In genomic region chr2:28150994-28151393, GRCh38 we compare ENCODE assay signal across 28 cellular contexts.
"Had no signal": no experiment of that assay in that cellular context is flagged by ENCODE, and none has a peak within 500 bp of the region (broad histone marks: within the 10 kb centered on the region; RNA-seq: fewer than 3 reads in every experiment).

No MANE protein-coding gene starts in this region.

- ATAC-seq: heart right ventricle; left cardiac atrium; mucosa of descending colon; natural killer cell treated with Interleukin-12 subunit alpha and Interleukin-12 subunit beta and Interleukin-15 and Interleukin-18, amount 100 ng/mL, for 72 hours; pancreas; stimulated activated memory B cell treated with anti-CD40 and anti-IgM and Interleukin-4, amounts not matched to agents 10 μg/mL and 1 μg/mL and 100 μg/mL, for 72 hours; stimulated activated naive CD8-positive, alpha-beta T cell treated with anti-CD3 and anti-CD28 coated beads, Interleukin-15, Interleukin-2, amounts not matched to agents 100 U/mL and 50 U/mL, for 24 hours had no signal

- H3K36me3 ChIP-seq: colonic mucosa, heart right ventricle, left lung, neutrophil, pancreas, right atrium auricular region, upper lobe of left lung had no signal

- FAIRE-seq: endothelial cell of umbilical vein, islet of Langerhans, pancreas, urothelium cell line had no signal

- H3K27ac ChIP-seq: colonic mucosa, heart right ventricle, left lung, neutrophil, pancreas, right atrium auricular region, skin epidermis, spleen, testis, tibial nerve, upper lobe of left lung had no signal

- H3K9me3 ChIP-seq: colonic mucosa, pancreas, testis had no signal

- H3K4me1 ChIP-seq: colonic mucosa, left lung, spleen, tibial nerve had no signal

- H3K27me3 ChIP-seq: colonic mucosa, esophagus squamous epithelium, heart right ventricle, left lung, neutrophil, pancreas, right atrium auricular region, spleen, testis, tibial nerve, upper lobe of left lung had no signal

- H3K4me3 ChIP-seq: colonic mucosa, esophagus squamous epithelium, heart right ventricle, left lung, mucosa of descending colon, pancreas, right atrium auricular region, skin epidermis, spleen, testis, tibial nerve, upper lobe of left lung had no signal

- DNase-seq: colonic mucosa; effector memory CD4-positive, alpha-beta T cell; esophagus squamous epithelium; foreskin melanocyte; glutamatergic neuron; heart right ventricle; hippocampal formation; left cardiac atrium; mesenchymal stem cell; mucosa of descending colon; naive B cell; pancreas; spleen; stimulated activated CD4-positive, alpha-beta T cell treated with anti-CD3 and anti-CD28 coated beads, Interleukin-4, amount 100 ng/mL, for 4 hours; stimulated activated naive CD8-positive, alpha-beta T cell treated with anti-CD3 and anti-CD28 coated beads, Interleukin-15, Interleukin-2, amounts not matched to agents 100 U/mL and 50 U/mL, for 24 hours; substantia nigra had no signal
